8 cellular contexts compared by ENCODE assay signal in genomic region chr19:6279931-6280591, GRCh38. TPM values are rescaled to one million over a fixed set of nuclear protein-coding genes. Genes with fewer than 3 reads are reported as not detected.
A peak's percentile ranks its signal among the peaks of the same experiment; 100 is the strongest.
DNase-seq lines count a peak whose midpoint lies in the region; ATAC-seq and TF ChIP-seq lines count a peak whose summit lies in the region.

Gene MLLT1, minus strand, starts transcription at chr19:6279975. Its CDS starts 191 bp downstream, at chr19:6279784.

- peaks cover 9% of the 10 kb centered on the region for H3K4me1 ChIP-seq in KMS-11 (ENCODE audit: low read depth, poor library complexity, severe bottlenecking)
- peaks cover 0 to 37% (median 13%) of the 10 kb centered on the region in 4 donors for H3K4me1 ChIP-seq in Peyer's patch
- peaks cover 40 to 48% (median 48%) of the 10 kb centered on the region in 4 donors for H3K4me1 ChIP-seq in esophagus muscularis mucosa

- TF ChIP-seq POLR2A in Peyer's patch (IDR thresholded peaks at IDR 0.05) = no peak
- no peak for TF ChIP-seq POLR2A in esophagus muscularis mucosa (IDR thresholded peaks at IDR 0.05; ENCODE audit: low read depth)

- 24% methylated on average over 10 of the region's 66 CpGs for WGBS in esophagus muscularis mucosa

- H3K27me3 ChIP-seq in KMS-11 (ENCODE audit: insufficient read depth, low read depth) (no peaks in the 10 kb centered on the region), Peyer's patch (no peaks in the 10 kb centered on the region), esophagus muscularis mucosa (no peaks in the 10 kb centered on the region)

- no peak for TF ChIP-seq EP300 in esophagus muscularis mucosa (IDR thresholded peaks at IDR 0.05)

- peak within 1 kb of the TSS; percentile 86 for H3K4me2 ChIP-seq in KMS-11

- DNase-seq in DMS53 (lab: John Stamatoyannopoulos, UW) (peak; percentile 97), Peyer's patch (peak; percentile 92 to 99 (median 98)), esophagus muscularis mucosa (ENCODE audit: extremely low spot score) (peak; percentile 99), myocyte (ENCODE audit: low read depth) (peak; percentile 97)
- DNase-seq in activated T-cell treated with anti-CD3 and anti-CD28 coated beads, Interleukin-2, amount 50 U/mL, for 48 hours = peak; percentile 97 to 98
- peak; percentile 90 to 97 for DNase-seq in stimulated activated CD8-positive, alpha-beta memory T cell treated with anti-CD3 and anti-CD28 coated beads, Interleukin-7, amount 100 ng/mL, for 4 hours (ENCODE audit: low read depth in 2 of 2)

- no peak within 1 kb of the TSS for H2AFZ ChIP-seq in KMS-11 (ENCODE audit: low read depth)

- H3K79me2 ChIP-seq in KMS-11 (ENCODE audit: insufficient read depth, low read depth) = peaks cover 42% of the 10 kb centered on the region

- intact Hi-C loops in esophagus muscularis mucosa (cut with DNase I) = loop anchor here (5.0 to 10.0 kb wide), 2 partner anchors 63 to 235 kb away; no protein-coding TSS in a partner anchor

- no peaks in the 10 kb centered on the region for H3K36me3 ChIP-seq in KMS-11 (ENCODE audit: insufficient read depth)
- no peaks in the 10 kb centered on the region for H3K36me3 ChIP-seq in Peyer's patch
- H3K36me3 ChIP-seq in esophagus muscularis mucosa = peaks cover 0 to 7% (median 0%) of the 10 kb centered on the region in 4 donors

- peak within 1 kb of the TSS; percentile 87 for H3K9ac ChIP-seq in KMS-11

- peak within 1 kb of the TSS; percentile 36; the same call in 1 of the 2 replicates for H3K27ac ChIP-seq in KMS-11
- peak within 1 kb of the TSS; percentile 65 to 85 (median 81) for H3K27ac ChIP-seq in Peyer's patch
- peak within 1 kb of the TSS; percentile 86 to 93 (median 89) for H3K27ac ChIP-seq in esophagus muscularis mucosa (replicated peaks in 1 of 4)

- TF ChIP-seq CTCF in KMS-11 (conservative IDR thresholded peaks at IDR 0.05; ENCODE audit: low read depth, low read length) (peak; percentile 58), Peyer's patch (IDR thresholded peaks at IDR 0.05) (peak; percentile 40 to 85 (median 59)), esophagus muscularis mucosa (IDR thresholded peaks at IDR 0.05) (peak; percentile 61 to 97 (median 89))

- ATAC-seq in GM21619 (IDR thresholded peaks at IDR 0.05; ENCODE audit: unreplicated experiment) = peak; percentile 83

- no peaks in the 10 kb centered on the region for H3K9me3 ChIP-seq in Peyer's patch
- no peaks in the 10 kb centered on the region for H3K9me3 ChIP-seq in esophagus muscularis mucosa

- H4K20me1 ChIP-seq in KMS-11 (ENCODE audit: insufficient read depth) = no peaks in the 10 kb centered on the region

- H3K4me3 ChIP-seq in KMS-11 (IDR thresholded peaks at IDR 0.05; ENCODE audit: insufficient read depth, low read depth, low read length) = no peak within 1 kb of the TSS
- H3K4me3 ChIP-seq in Peyer's patch = peak within 1 kb of the TSS; percentile 74 to 99 (median 84)
- H3K4me3 ChIP-seq in esophagus muscularis mucosa = peak within 1 kb of the TSS; percentile 83 to 96 (median 88)

RNA-seq across cellular contexts. Expression of gene MLLT1, which starts in this region (rescaled TPM):
- 10 to 100 TPM in 3 of 4 donors, 1 to 10 TPM in 1; 9.5 to 24.8 (median 19.3) TPM for total RNA-seq in Peyer's patch
- 10 to 100 TPM; 21.5 to 46.9 (median 33.4) TPM for total RNA-seq in esophagus muscularis mucosa
- total RNA-seq in myocyte = 16.9 and 21.3 TPM in 2 replicates
- polyA plus RNA-seq in myocyte (2012) = 27.4 TPM

Comparison
In these comparisons a context has a peak if more than half of its experiments do, and no peak if none do; other contexts are left out.
1. H3K27ac ChIP-seq: peak in every context shown above with its lines; median percentile 89 in esophagus muscularis mucosa; 81 in Peyer's patch; 36 in KMS-11.